In genomic region chr19:5977785-5978605, GRCh38 we compare ENCODE assay signal across 8 cellular contexts.
A peak's percentile ranks its signal among the peaks of the same experiment; 100 is the strongest.
DNase-seq lines count a peak whose midpoint lies in the region; ATAC-seq lines count a peak whose summit lies in the region.

RANBP3 (minus strand) TSS chr19:5978140; CDS start chr19:5978082, 58 bp downstream.

- H3K36me3 Mint-ChIP-seq in central memory CD8-positive, alpha-beta T cell (ENCODE audit: insufficient read depth), result peaks cover 19% of the 10 kb centered on the region

- peak within 1 kb of the TSS; percentile 97 for H3K27ac Mint-ChIP-seq in central memory CD8-positive, alpha-beta T cell (ENCODE audit: low read depth)

- ATAC-seq in GM19023 (IDR thresholded peaks at IDR 0.05; ENCODE audit: unreplicated experiment) (peak; percentile 83), HG03280 (IDR thresholded peaks at IDR 0.05; ENCODE audit: unreplicated experiment) (peak; percentile 89)
- ATAC-seq in central memory CD8-positive, alpha-beta T cell (replicated peaks; ENCODE audit: extremely low read depth, poor library complexity, severe bottlenecking), result peak; percentile 89

- no peaks in the 10 kb centered on the region for H3K9me3 Mint-ChIP-seq in central memory CD8-positive, alpha-beta T cell

- H3K4me1 Mint-ChIP-seq in central memory CD8-positive, alpha-beta T cell, result peaks cover 55% of the 10 kb centered on the region

- DNase-seq in AG08396 (ENCODE audit: low spot score) (peak; percentile 100), NCI-H345 treated with DMSO at 0.1 percent for 48 hours (lab: John Stamatoyannopoulos, UW; ENCODE audit: unreplicated experiment) (peak; percentile 99), iris pigment epithelial cell (ENCODE audit: low read depth) (peak; percentile 98)
- peak; percentile 95 for DNase-seq in activated CD4-positive, CD25-positive, alpha-beta regulatory T cell treated with anti-CD3 and anti-CD28 coated beads, Interleukin-2, amount 50 U/mL, for 16 hours (ENCODE audit: low read depth, low spot score)
- DNase-seq in central memory CD8-positive, alpha-beta T cell (ENCODE audit: low spot score in 2 of 2), result peak; percentile 91 to 97
- DNase-seq in stimulated activated CD4-positive, alpha-beta T cell treated with anti-CD3 and anti-CD28 coated beads, Interleukin-12 subunit alpha, Interleukin-12 subunit beta, amount 100 ng/mL, for 4 hours, result peak; percentile 98

- no peaks in the 10 kb centered on the region for H3K27me3 Mint-ChIP-seq in central memory CD8-positive, alpha-beta T cell

- peak within 1 kb of the TSS; percentile 99 for H3K4me3 Mint-ChIP-seq in central memory CD8-positive, alpha-beta T cell

Comparison
In these comparisons a context has a peak if more than half of its experiments do, and no peak if none do; other contexts are left out.
1. Peak in every context shown above with its lines: DNase-seq and ATAC-seq.